10 cellular contexts compared by ENCODE assay signal in the genomic region with DNA sequence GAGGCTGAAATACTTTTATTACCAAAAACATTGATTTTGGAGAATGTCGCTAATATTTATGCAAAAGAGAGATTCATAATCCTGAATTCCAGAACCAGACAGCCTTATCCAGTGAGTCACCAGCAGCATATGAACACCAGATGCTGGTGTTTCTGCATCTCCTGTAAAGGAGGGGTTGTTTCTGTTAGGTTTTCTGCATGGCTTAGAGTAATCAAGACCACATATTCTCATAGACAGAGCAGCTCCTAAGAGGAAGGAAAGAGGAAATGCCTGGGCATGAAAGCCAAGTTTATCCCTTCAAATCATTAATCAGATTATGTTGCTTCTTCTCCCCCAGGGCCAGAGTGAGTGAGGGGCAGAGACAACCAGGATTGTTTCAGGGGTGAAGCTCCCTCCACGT.
DNase-seq lines count a peak whose midpoint lies in the region; ATAC-seq and TF ChIP-seq lines count a peak whose summit lies in the region.
"Had no signal": no experiment of that assay in that cellular context is flagged by ENCODE, and none has a peak within 500 bp of the region (broad histone marks: within the 10 kb centered on the region; RNA-seq: fewer than 3 reads in every experiment).

No MANE protein-coding gene starts in this region.

- H3K9me3 ChIP-seq in heart right ventricle (peaks cover 0 to 44% (median 3%) of the 10 kb centered on the region in 11 donors), suprapubic skin (peaks cover 3% of the 10 kb centered on the region)

- H3K36me3 ChIP-seq in heart right ventricle: no peaks in the 10 kb centered on the region
- H3K36me3 ChIP-seq in suprapubic skin: no peaks in the 10 kb centered on the region

- ATAC-seq in heart right ventricle: peak; percentile 85 to 93 (median 90)
- ATAC-seq: activated CD4-positive, CD25-positive, alpha-beta regulatory T cell treated with anti-CD3 and anti-CD28 coated beads, Interleukin-2, amount 50 U/mL, for 24 hours; esophagus mucosa had no signal

- 30 to 40% methylated on average over 2 of the region's 2 CpGs for WGBS in heart right ventricle, 2 donors
- 34% methylated on average over 2 of the region's 2 CpGs for WGBS in suprapubic skin

- peak; percentile 96 for DNase-seq in HFF-Myc (ENCODE audit: extremely low read depth, low read depth)
- peak; percentile 70 for DNase-seq in amniotic stem cell (lab: John Stamatoyannopoulos, UW)
- no peak for DNase-seq in heart right ventricle
- no peak for DNase-seq in suprapubic skin (ENCODE audit: low spot score in 2 of 2)
- DNase-seq in NCI-H1105 (lab: John Stamatoyannopoulos, UW): no peak
- DNase-seq in GOT3 (lab: John Stamatoyannopoulos, UW): no peak
- DNase-seq in 8988T: no peak
- DNase-seq: activated naive CD4-positive, alpha-beta T cell treated with anti-CD3 and anti-CD28 coated beads, Interleukin-2, amount 10 ng/mL, durations not matched to agents 7 days and 5 days had no signal

- H3K4me1 ChIP-seq in heart right ventricle (peaks cover 5 to 21% (median 15%) of the 10 kb centered on the region in 9 donors), suprapubic skin (no peaks in the 10 kb centered on the region)

- TF ChIP-seq POLR2A in suprapubic skin (IDR thresholded peaks at IDR 0.05): no peak

- H3K27me3 ChIP-seq in heart right ventricle: no peaks in the 10 kb centered on the region
- no peaks in the 10 kb centered on the region for H3K27me3 ChIP-seq in suprapubic skin

- H3K27ac ChIP-seq in heart right ventricle (peak overlapping the region in 8 of 10 donors; percentile 25 to 83 (median 71)), suprapubic skin (peak overlapping the region; percentile 62)

- no peak for TF ChIP-seq CTCF in HFF-Myc (IDR thresholded peaks at IDR 0.05; ENCODE audit: low read depth, low read length, missing control alignments)
- no peak for TF ChIP-seq CTCF in heart right ventricle (IDR thresholded peaks at IDR 0.05)
- no peak for TF ChIP-seq CTCF in suprapubic skin (IDR thresholded peaks at IDR 0.05)

- no peak for TF ChIP-seq EP300 in suprapubic skin (IDR thresholded peaks at IDR 0.05)

- no peak overlapping the region for H3K4me3 ChIP-seq in HFF-Myc (replicated peaks; ENCODE audit: low read depth, low read length)
- no peak overlapping the region for H3K4me3 ChIP-seq in heart right ventricle
- no peak overlapping the region for H3K4me3 ChIP-seq in suprapubic skin

- intact Hi-C loops in heart right ventricle (cut with DNase I): loop anchor here in 1 of 10 donors (10.0 kb wide), 1 partner anchor 67 kb away; no protein-coding TSS in a partner anchor

Comparison
In these comparisons a context has a peak if more than half of its experiments do, and no peak if none do; other contexts are left out.
1. DNase-seq: peak in HFF-Myc (single experiment) and amniotic stem cell (single experiment); none in heart right ventricle (0 of 2), suprapubic skin (0 of 2), NCI-H1105 (single experiment), GOT3 (single experiment) and 8988T (single experiment).